In genomic region chr9:36036253-36036779, GRCh38 we compare ENCODE assay signal across 8 cellular contexts. TPM values are rescaled to one million over a fixed set of nuclear protein-coding genes. Genes with fewer than 3 reads are reported as not detected.
A peak's percentile ranks its signal among the peaks of the same experiment; 100 is the strongest.
DNase-seq lines count a peak whose midpoint lies in the region; ATAC-seq and TF ChIP-seq lines count a peak whose summit lies in the region.

No MANE protein-coding gene starts in this region.

- H3K36me3 ChIP-seq in suprapubic skin = no peaks in the 10 kb centered on the region

- no peak for DNase-seq in activated CD4-positive, alpha-beta T cell treated with anti-CD3 and anti-CD28 coated beads for 36 hours
- DNase-seq in activated CD4-positive, alpha-beta T cell treated with anti-CD3 and anti-CD28 coated beads, Interleukin-2, amount 50 U/mL, for 48 hours = no peak
- DNase-seq in suprapubic skin (ENCODE audit: low spot score in 2 of 2) = no peak
- no peak for DNase-seq in HEK293T (ENCODE audit: extremely low spot score)
- no peak for DNase-seq in NCI-H1105 treated with DMSO at 0.1 percent for 48 hours (lab: John Stamatoyannopoulos, UW)

- H3K27ac ChIP-seq in angular gyrus (ENCODE audit: low read depth, low read length) = peak overlapping the region; percentile 31
- H3K27ac ChIP-seq in layer of hippocampus (ENCODE audit: low read depth, low read length) = peak overlapping the region; percentile 73
- H3K27ac ChIP-seq in suprapubic skin = peak overlapping the region; percentile 89

- 73% methylated on average over 18 of the region's 20 CpGs for WGBS in suprapubic skin

- POLR2A ChIA-PET in activated CD4-positive, alpha-beta T cell treated with anti-CD3 and anti-CD28 coated beads for 36 hours (lab: Charles Lee) = interaction anchor here (0.6 kb wide), 1 partner anchor 48 kb away, joined by 3 read pairs; no protein-coding TSS in a partner anchor
- POLR2A ChIA-PET in HEK293T (lab: Yijun Ruan, JAX) = interaction anchor here (0.6 to 1.2 kb wide), 2 partner anchors 16 to 155 kb away, joined by 3 read pairs; no protein-coding TSS in a partner anchor

- H3K27me3 ChIP-seq in layer of hippocampus (ENCODE audit: control insufficient read depth, insufficient read depth, low read length) = no peaks in the 10 kb centered on the region
- H3K27me3 ChIP-seq in suprapubic skin = no peaks in the 10 kb centered on the region

- CTCF ChIA-PET in activated CD4-positive, alpha-beta T cell treated with anti-CD3 and anti-CD28 coated beads for 36 hours (lab: Charles Lee) = interaction anchor here (0.6 to 5.4 kb wide), 8 partner anchors 9 to 154 kb away, joined by 3 to 42 read pairs (median 4); partner anchors contain the start of gene CLTA
- CTCF ChIA-PET in HEK293T (lab: Yijun Ruan, JAX) = interaction anchor here (1.2 kb wide), 1 partner anchor 13 kb away, joined by 4 read pairs; no protein-coding TSS in a partner anchor

- no peak for TF ChIP-seq EP300 in suprapubic skin (IDR thresholded peaks at IDR 0.05)

- no peaks in the 10 kb centered on the region for H3K27me3 Mint-ChIP-seq in activated CD4-positive, alpha-beta T cell treated with anti-CD3 and anti-CD28 coated beads for 36 hours

- TF ChIP-seq CTCF in suprapubic skin (IDR thresholded peaks at IDR 0.05) = no peak

- H3K4me3 ChIP-seq in suprapubic skin = peak overlapping the region; percentile 83

- peaks cover 26% of the 10 kb centered on the region for H3K4me1 ChIP-seq in suprapubic skin

- H3K27ac Mint-ChIP-seq in activated CD4-positive, alpha-beta T cell treated with anti-CD3 and anti-CD28 coated beads for 36 hours = peak overlapping the region; percentile 49

- no peak for TF ChIP-seq POLR2A in suprapubic skin (IDR thresholded peaks at IDR 0.05)

- peak overlapping the region; percentile 83 for H3K4me3 Mint-ChIP-seq in activated CD4-positive, alpha-beta T cell treated with anti-CD3 and anti-CD28 coated beads for 36 hours

- no peaks in the 10 kb centered on the region for H3K9me3 ChIP-seq in suprapubic skin

- peaks cover 34% of the 10 kb centered on the region for H3K4me1 Mint-ChIP-seq in activated CD4-positive, alpha-beta T cell treated with anti-CD3 and anti-CD28 coated beads for 36 hours

- ATAC-seq in activated CD4-positive, alpha-beta T cell treated with anti-CD3 and anti-CD28 coated beads for 36 hours = no peak
- ATAC-seq in HG03342 (IDR thresholded peaks at IDR 0.05; ENCODE audit: unreplicated experiment) = no peak

- intact Hi-C loops in activated CD4-positive, alpha-beta T cell treated with anti-CD3 and anti-CD28 coated beads for 36 hours (cut with DNase I, micrococcal nuclease) = loop anchor here (1.0 to 10.0 kb wide), 8 partner anchors 100 to 536 kb away; partner anchors contain the start of genes CCDC107 (in 1 of the 2), CCIN (in 1 of the 2), CLTA (in 1 of the 2) and GLIPR2 (in 1 of the 2)

- H3K36me3 Mint-ChIP-seq in activated CD4-positive, alpha-beta T cell treated with anti-CD3 and anti-CD28 coated beads for 36 hours (ENCODE audit: low read depth) = no peaks in the 10 kb centered on the region

- no peaks in the 10 kb centered on the region for H3K9me3 Mint-ChIP-seq in activated CD4-positive, alpha-beta T cell treated with anti-CD3 and anti-CD28 coated beads for 36 hours (ENCODE audit: low read depth)

TF ChIP-seq in HEK293T, 16 proteins besides CTCF, POLR2A, EP300 and RAD21:
- TF ChIP-seq L3MBTL2 (conservative IDR thresholded peaks at IDR 0.05) = no peak
- no peak for TF ChIP-seq BHLHE40 (IDR thresholded peaks at IDR 0.05; ENCODE audit: borderline replicate concordance)
- no peak for TF ChIP-seq ARNT (IDR thresholded peaks at IDR 0.05)
- no peak for TF ChIP-seq FOXK2 (IDR thresholded peaks at IDR 0.05)
- no peak for TF ChIP-seq FOXM1 (IDR thresholded peaks at IDR 0.05; ENCODE audit: borderline replicate concordance)
- no peak for TF ChIP-seq ELF4 (IDR thresholded peaks at IDR 0.05)
- no peak for TF ChIP-seq NFRKB (IDR thresholded peaks at IDR 0.05)
- TF ChIP-seq HDGF (IDR thresholded peaks at IDR 0.05; ENCODE audit: borderline replicate concordance) = no peak
- no peak for TF ChIP-seq CTBP1 (IDR thresholded peaks at IDR 0.05; ENCODE audit: borderline replicate concordance)
- no peak for TF ChIP-seq SP1 (IDR thresholded peaks at IDR 0.05)
- no peak for TF ChIP-seq PKNOX1 (IDR thresholded peaks at IDR 0.05)
- TF ChIP-seq TARDBP (IDR thresholded peaks at IDR 0.05) = no peak
- no peak for TF ChIP-seq LEF1 (IDR thresholded peaks at IDR 0.05; ENCODE audit: borderline replicate concordance)
- no peak for TF ChIP-seq FOXA1 (IDR thresholded peaks at IDR 0.05)
- no peak for TF ChIP-seq ZNF384 (IDR thresholded peaks at IDR 0.05)

RNA-seq across cellular contexts. Expression of gene RECK, which starts 0.4 kb away (rescaled TPM):
- total RNA-seq in activated CD4-positive, alpha-beta T cell treated with anti-CD3 and anti-CD28 coated beads for 36 hours = 1 to 10 TPM; 5.0 to 5.6 TPM
- total RNA-seq in suprapubic skin = 1 to 10 TPM; 3.1 to 6.4 (median 4.0) TPM

Comparison
In these comparisons a context has a peak if more than half of its experiments do, and no peak if none do; other contexts are left out.
1. H3K27ac ChIP-seq: peak in every context shown above with its lines; median percentile 89 in suprapubic skin; 73 in layer of hippocampus; 31 in angular gyrus.